ENCODE assay signal across 12 cellular contexts in genomic region chr3:194682189-194682588, GRCh38. TPM values are rescaled to one million over a fixed set of nuclear protein-coding genes. Genes with fewer than 3 reads are reported as not detected.
A peak's percentile ranks its signal among the peaks of the same experiment; 100 is the strongest.
DNase-seq lines count a peak whose midpoint lies in the region; ATAC-seq and TF ChIP-seq lines count a peak whose summit lies in the region.
"Had no signal": no experiment of that assay in that cellular context is flagged by ENCODE, and none has a peak within 500 bp of the region (broad histone marks: within the 10 kb centered on the region; RNA-seq: fewer than 3 reads in every experiment).

No MANE protein-coding gene starts in this region.

- TF ChIP-seq CTCF in SK-N-SH (IDR thresholded peaks at IDR 0.05) (no peak), PC-3 (conservative IDR thresholded peaks at IDR 0.05; ENCODE audit: low read depth, low read length) (no peak), glutamatergic neuron (IDR thresholded peaks at IDR 0.05; ENCODE audit: partially characterized antibody, unreplicated experiment) (no peak), stomach (IDR thresholded peaks at IDR 0.05) (no peak)

- H3K36me3 Mint-ChIP-seq in glutamatergic neuron (ENCODE audit: unreplicated experiment): no peaks in the 10 kb centered on the region
- H3K36me3 Mint-ChIP-seq: activated naive CD8-positive, alpha-beta T cell treated with anti-CD3 and anti-CD28 coated beads for 36 hours had no signal

- no peaks in the 10 kb centered on the region for H3K9me3 ChIP-seq in SK-N-SH
- no peaks in the 10 kb centered on the region for H3K9me3 ChIP-seq in PC-3 (ENCODE audit: low read length)
- H3K9me3 ChIP-seq in stomach: no peaks in the 10 kb centered on the region
- H3K9me3 ChIP-seq: tibial artery had no signal

- H3K79me2 ChIP-seq in SK-N-SH (ENCODE audit: insufficient read depth) (no peaks in the 10 kb centered on the region), PC-3 (ENCODE audit: low read length) (peaks cover 14% of the 10 kb centered on the region)

- POLR2A ChIA-PET in SK-N-SH (lab: Yijun Ruan, JAX) (interaction anchor here (0.8 to 1.4 kb wide), 6 partner anchors 10 to 588 kb away, joined by 3 to 12 read pairs (median 4); partner anchors contain the start of gene LSG1), PC-3 (lab: Charles Lee; ENCODE audit: unreplicated experiment) (interaction anchor here (0.6 to 0.7 kb wide), 3 partner anchors 436 to 587 kb away, joined by 3 to 4 read pairs (median 3); no protein-coding TSS in a partner anchor)

- TF ChIP-seq POLR2A in stomach (IDR thresholded peaks at IDR 0.05): no peak

- no peak overlapping the region for H3K27ac ChIP-seq in SK-N-SH (ENCODE audit: low read depth in 2 of 2, low read length in 1 of 2)
- peak overlapping the region; percentile 60 for H3K27ac ChIP-seq in PC-3 (ENCODE audit: low read length)
- peak overlapping the region in 3 of 5 donors; percentile 45 to 64 (median 55) for H3K27ac ChIP-seq in stomach

- H3K36me3 ChIP-seq in SK-N-SH (replicated peaks in 1 of 2; ENCODE audit: control insufficient read depth in 1 of 2, insufficient read depth in 2 of 2, low read length in 1 of 2): no peaks in the 10 kb centered on the region
- H3K36me3 ChIP-seq in PC-3 (ENCODE audit: low read depth, low read length): no peaks in the 10 kb centered on the region
- no peaks in the 10 kb centered on the region for H3K36me3 ChIP-seq in stomach
- H3K36me3 ChIP-seq: tibial artery had no signal

- H3K4me2 ChIP-seq in SK-N-SH: peak overlapping the region; percentile 25; the same call in 1 of the 2 replicates
- peak overlapping the region; percentile 74 for H3K4me2 ChIP-seq in PC-3 (ENCODE audit: low read length)

- H3K4me3 ChIP-seq in SK-N-SH (ENCODE audit: low read depth in 2 of 2, low read length in 1 of 2) (peak overlapping the region in 1 of 2 experiments; percentile 25; a peak in 1 of 4 replicates), PC-3 (ENCODE audit: low read length) (peak overlapping the region; percentile 36; the same call in 1 of the 2 replicates), stomach (no peak overlapping the region)
- H3K4me3 ChIP-seq: tibial artery had no signal

- CTCF ChIA-PET in SK-N-SH (lab: Yijun Ruan, JAX) (interaction anchor here (0.6 to 5.3 kb wide), 84 partner anchors 9 to 593 kb away, joined by 3 to 96 read pairs (median 5); partner anchors contain the start of genes LSG1 and XXYLT1), PC-3 (lab: Charles Lee) (interaction anchor here (0.6 to 1.9 kb wide), 26 partner anchors 10 to 588 kb away, joined by 3 to 34 read pairs (median 5); partner anchors contain the start of gene LSG1)

- TF ChIP-seq EP300 in SK-N-SH (IDR thresholded peaks at IDR 0.05; ENCODE audit: borderline replicate concordance in 1 of 2, low read depth in 1 of 2, low read length in 1 of 2) (no peak), stomach (IDR thresholded peaks at IDR 0.05) (no peak)

- no TSS peak for BruUV-seq in PC-3 (replicated peaks; lab: Mats Ljungman, UMichigan)

- no peak overlapping the region for H3K27ac Mint-ChIP-seq in glutamatergic neuron (ENCODE audit: unreplicated experiment)
- H3K27ac Mint-ChIP-seq: activated CD4-positive, alpha-beta T cell treated with anti-CD3 and anti-CD28 coated beads for 36 hours; activated naive CD8-positive, alpha-beta T cell treated with anti-CD3 and anti-CD28 coated beads for 36 hours had no signal

- peaks cover 11% of the 10 kb centered on the region for H3K27me3 Mint-ChIP-seq in glutamatergic neuron (ENCODE audit: unreplicated experiment)
- H3K27me3 Mint-ChIP-seq: CD4-positive, alpha-beta memory T cell had no signal

- H3K9me2 ChIP-seq in SK-N-SH (no peaks in the 10 kb centered on the region), PC-3 (replicated peaks; ENCODE audit: low read length) (no peaks in the 10 kb centered on the region)

- H3K9ac ChIP-seq in SK-N-SH (no peak overlapping the region), PC-3 (ENCODE audit: low read length) (no peak overlapping the region)

- 63% methylated on average over 3 of the region's 3 CpGs for WGBS in SK-N-SH (ENCODE audit: low lambda C conversion rate)
- WGBS in stomach, 5 donors: 31 to 39% (median 35%) methylated on average over 3 of the region's 3 CpGs

- ATAC-seq in SK-N-SH treated with all-trans-retinoic acid at 6 μM for 48 hours (no peak), PC-3 (no peak)

- no peaks in the 10 kb centered on the region for H3K27me3 ChIP-seq in SK-N-SH (ENCODE audit: insufficient read depth)
- H3K27me3 ChIP-seq in PC-3 (ENCODE audit: low read length): no peaks in the 10 kb centered on the region
- H3K27me3 ChIP-seq in stomach: peaks cover 0 to 24% (median 3%) of the 10 kb centered on the region in 3 donors

- intact Hi-C loops in PC-3 (cut with micrococcal nuclease) (loop anchor here (1.0 to 10.0 kb wide), 6 partner anchors 272 to 843 kb away; no protein-coding TSS in a partner anchor), stomach (cut with DNase I; ENCODE audit: low total_unique reads) (loop anchor here (5.0 kb wide), 2 partner anchors 425 to 580 kb away; no protein-coding TSS in a partner anchor)

- DNase-seq in SK-N-SH (no peak), PC-3 (no peak), glutamatergic neuron (no peak), stomach (no peak), A172 (ENCODE audit: low spot score) (no peak), middle frontal gyrus (ENCODE audit: extremely low spot score, low spot score) (no peak), NCI-H446 treated with DMSO at 0.1 percent for 48 hours (lab: John Stamatoyannopoulos, UW) (no peak)

- peaks cover 17% of the 10 kb centered on the region for H3K9me3 Mint-ChIP-seq in glutamatergic neuron (ENCODE audit: unreplicated experiment)
- H3K9me3 Mint-ChIP-seq: activated naive CD8-positive, alpha-beta T cell treated with anti-CD3 and anti-CD28 coated beads for 36 hours; CD4-positive, alpha-beta memory T cell had no signal

- TF ChIP-seq RAD21 in SK-N-SH (IDR thresholded peaks at IDR 0.05; ENCODE audit: low read length): no peak

- peaks cover 5% of the 10 kb centered on the region for H3K4me1 Mint-ChIP-seq in glutamatergic neuron (ENCODE audit: low read depth, unreplicated experiment)

- peak overlapping the region; percentile 76; the same call in 1 of the 2 replicates for H2AFZ ChIP-seq in SK-N-SH (ENCODE audit: low read depth)
- peak overlapping the region; percentile 68 for H2AFZ ChIP-seq in PC-3 (ENCODE audit: low read length)

- H4K20me1 ChIP-seq in SK-N-SH (ENCODE audit: insufficient read depth) (no peaks in the 10 kb centered on the region), PC-3 (ENCODE audit: low read length) (peaks cover 13% of the 10 kb centered on the region; the same call in 1 of the 2 replicates)

- H3K4me1 ChIP-seq in SK-N-SH (ENCODE audit: control insufficient read depth in 1 of 2, insufficient read depth in 2 of 2, low read depth in 1 of 2, low read length in 1 of 2): peaks cover 5 to 23% of the 10 kb centered on the region in 2 experiments; a peak in 1 of 4 replicates
- H3K4me1 ChIP-seq in PC-3 (ENCODE audit: insufficient read depth, low read length): peaks cover 20% of the 10 kb centered on the region
- H3K4me1 ChIP-seq in stomach: peaks cover 19 to 39% (median 35%) of the 10 kb centered on the region in 4 donors

- H3F3A ChIP-seq in SK-N-SH (replicated peaks; ENCODE audit: insufficient read depth) (peaks cover 9% of the 10 kb centered on the region), PC-3 (ENCODE audit: low read length, unreplicated experiment) (no peaks in the 10 kb centered on the region)

- H3K4me3 Mint-ChIP-seq in glutamatergic neuron (ENCODE audit: unreplicated experiment): peak overlapping the region; percentile 14
- H3K4me3 Mint-ChIP-seq: activated CD4-positive, alpha-beta T cell treated with anti-CD3 and anti-CD28 coated beads for 36 hours; activated naive CD8-positive, alpha-beta T cell treated with anti-CD3 and anti-CD28 coated beads for 36 hours had no signal

TF ChIP-seq in SK-N-SH, 30 proteins besides CTCF, POLR2A, EP300 and RAD21 (continues in another document):
- TF ChIP-seq RCOR1 (IDR thresholded peaks at IDR 0.05; ENCODE audit: low read length): no peak
- TF ChIP-seq SIN3A (IDR thresholded peaks at IDR 0.05; ENCODE audit: borderline replicate concordance, low read depth, low read length): no peak
- no peak for TF ChIP-seq NRF1 (IDR thresholded peaks at IDR 0.05; ENCODE audit: low read depth, low read length)
- TF ChIP-seq JUND (IDR thresholded peaks at IDR 0.05): no peak
- no peak for TF ChIP-seq YY1 (IDR thresholded peaks at IDR 0.05; ENCODE audit: low read depth)
- TF ChIP-seq TEAD4 (IDR thresholded peaks at IDR 0.05; ENCODE audit: borderline replicate concordance, insufficient read depth): no peak

TF ChIP-seq in SK-N-SH treated with all-trans-retinoic acid at 6 μM for 48 hours, 23 proteins besides CTCF, POLR2A, EP300 and RAD21 (continues in another document):
- no peak for TF ChIP-seq ZFP30 (CRISPR knock-in tag; IDR thresholded peaks at IDR 0.05)
- TF ChIP-seq SNAI2 (CRISPR knock-in tag; IDR thresholded peaks at IDR 0.05): no peak
- no peak for TF ChIP-seq ZNF8 (CRISPR knock-in tag; IDR thresholded peaks at IDR 0.05)
- no peak for TF ChIP-seq ISL1 (CRISPR knock-in tag; IDR thresholded peaks at IDR 0.05)
- no peak for TF ChIP-seq ZC3H10 (CRISPR knock-in tag; IDR thresholded peaks at IDR 0.05)
- no peak for TF ChIP-seq ZNF70 (CRISPR knock-in tag; IDR thresholded peaks at IDR 0.05)
- TF ChIP-seq TOX (CRISPR knock-in tag; IDR thresholded peaks at IDR 0.05; ENCODE audit: borderline replicate concordance): no peak

RNA-seq across cellular contexts. Expression of gene FAM43A, which starts 3.5 kb away (rescaled TPM):
- polyA plus RNA-seq in SK-N-SH (2012; rRNA removed) (1.8 and 2.4 TPM in 2 replicates), stomach (1 to 10 TPM; 2.7 to 5.4 (median 3.0) TPM)
- 1.2 and 2.0 TPM in 2 replicates for polyA plus RNA-seq in SK-N-SH (2012; cell fraction: cytosol; rRNA removed)
- polyA plus RNA-seq in SK-N-SH (2012; cell fraction: nucleus; rRNA removed): 4.3 and 4.7 TPM in 2 replicates
- total RNA-seq in PC-3 (2014; rRNA removed) (59.8 and 73.8 TPM in 2 replicates), glutamatergic neuron (ENCODE audit: unreplicated experiment) (21.6 TPM), stomach (10 to 100 TPM in 2 of 5 donors, 1 to 10 TPM in 3; 1.3 to 42.0 (median 6.4) TPM)
- total RNA-seq in A172 (2014; rRNA removed; shearing (Covaris generic)): 8.2 and 10.4 TPM in 2 replicates

RNA-seq across cellular contexts. Expression of gene LSG1, which starts 10.2 kb away (rescaled TPM):
- polyA plus RNA-seq in SK-N-SH (2012; rRNA removed): 35.1 and 43.7 TPM in 2 replicates
- polyA plus RNA-seq in SK-N-SH (2012; cell fraction: cytosol; rRNA removed): 26.8 and 28.2 TPM in 2 replicates
- polyA plus RNA-seq in SK-N-SH (2012; cell fraction: nucleus; rRNA removed): 58.5 and 98.0 TPM in 2 replicates
- 83.8 and 102 TPM in 2 replicates for total RNA-seq in PC-3 (2014; rRNA removed)
- 26.5 TPM for total RNA-seq in glutamatergic neuron (ENCODE audit: unreplicated experiment)
- 100 to 1,000 TPM in 2 of 5 donors, 10 to 100 TPM in 3; 18.7 to 240 (median 76.6) TPM for total RNA-seq in stomach
- 10 to 100 TPM in 1 of 3 donors, 1 to 10 TPM in 2; 7.2 to 14.2 (median 7.3) TPM for polyA plus RNA-seq in stomach
- 55.1 and 72.7 TPM in 2 replicates for total RNA-seq in A172 (2014; rRNA removed; shearing (Covaris generic))

RNA-seq across cellular contexts. Expression of gene TMEM44, which starts 49.0 kb away (rescaled TPM):
- polyA plus RNA-seq in SK-N-SH (2012; rRNA removed) (22.6 and 26.1 TPM in 2 replicates), stomach (1 to 10 TPM; 4.4 to 9.1 (median 6.1) TPM)
- 10.9 and 14.7 TPM in 2 replicates for polyA plus RNA-seq in SK-N-SH (2012; cell fraction: cytosol; rRNA removed)
- 98.9 and 101 TPM in 2 replicates for polyA plus RNA-seq in SK-N-SH (2012; cell fraction: nucleus; rRNA removed)
- total RNA-seq in PC-3 (2014; rRNA removed) (15.3 and 16.6 TPM in 2 replicates), glutamatergic neuron (ENCODE audit: unreplicated experiment) (35.3 TPM), stomach (100 to 1,000 TPM in 1 of 5 donors, 10 to 100 TPM in 2, 1 to 10 TPM in 1, not detected in 1; 9.4 to 352 (median 16.3) TPM)
- 14.2 and 15.4 TPM in 2 replicates for total RNA-seq in A172 (2014; rRNA removed; shearing (Covaris generic))

Comparison
In these comparisons a context has a peak if more than half of its experiments do, and no peak if none do; other contexts are left out.
1. H3K27ac ChIP-seq: peak in PC-3 (single experiment) and stomach (3 of 5); none in SK-N-SH (0 of 2).